In the genomic region with DNA sequence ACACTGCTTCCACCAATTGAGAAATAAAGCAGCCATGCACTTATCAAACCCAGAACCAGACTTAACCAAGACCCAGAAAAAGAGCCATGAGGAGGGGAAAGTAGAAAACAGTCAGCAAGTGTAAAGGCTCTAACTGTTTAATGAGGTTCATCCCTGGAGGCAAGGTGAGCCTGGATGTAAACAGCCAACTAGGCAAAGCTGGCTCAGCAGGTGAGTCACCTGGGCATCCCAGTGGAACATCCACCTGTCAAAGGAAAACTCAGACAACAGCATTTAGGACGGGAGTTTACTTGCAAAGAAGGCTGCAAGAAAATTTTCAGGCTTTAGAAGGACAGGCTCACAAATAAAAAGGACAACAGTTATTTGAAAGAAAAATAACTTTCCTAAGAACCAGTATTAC, we compare ENCODE assay signal across 19 cellular contexts.
DNase-seq lines count a peak whose midpoint lies in the region; ATAC-seq and TF ChIP-seq lines count a peak whose summit lies in the region.
"Had no signal": no experiment of that assay in that cellular context is flagged by ENCODE, and none has a peak within 500 bp of the region (broad histone marks: within the 10 kb centered on the region; RNA-seq: fewer than 3 reads in every experiment).

No MANE protein-coding gene starts in this region.

- H3K4me1 Mint-ChIP-seq in GM23338 (peaks cover 22% of the 10 kb centered on the region; the same call in 2 of the 3 replicates), chondrocyte (ENCODE audit: low read depth) (no peaks in the 10 kb centered on the region)
- peaks cover 4% of the 10 kb centered on the region for H3K4me1 Mint-ChIP-seq in activated T-helper 17 cell treated with anti-CD3 and anti-CD28 coated beads, Interleukin-2, amount 50 U/mL, for 72 hours

- no peaks in the 10 kb centered on the region for H4K20me1 ChIP-seq in GM23338 (replicated peaks; ENCODE audit: insufficient read depth)
- H4K20me1 ChIP-seq: BLaER1 treated with 17β-estradiol and CSF1 and Interleukin-3, amounts not matched to agents 10 nM and 100 nM had no signal

- H3K4me1 ChIP-seq in GM23338 (ENCODE audit: insufficient read depth): peaks cover 12% of the 10 kb centered on the region
- H3K4me1 ChIP-seq: BLaER1 treated with 17β-estradiol and CSF1 and Interleukin-3, amounts not matched to agents 10 nM and 100 nM; SJCRH30 had no signal

- no peak overlapping the region for H3K27ac ChIP-seq in GM23338 (ENCODE audit: low read depth)
- H3K27ac ChIP-seq: BLaER1 treated with 17β-estradiol and CSF1 and Interleukin-3, amounts not matched to agents 10 nM and 100 nM; PC-9; SJCRH30 had no signal

- no peak overlapping the region for H3K4me3 ChIP-seq in GM23338
- H3K4me3 ChIP-seq: BLaER1 treated with 17β-estradiol and CSF1 and Interleukin-3, amounts not matched to agents 10 nM and 100 nM; PC-9; SJCRH30 had no signal

- H3K9me2 ChIP-seq in GM23338 (ENCODE audit: insufficient read depth): no peaks in the 10 kb centered on the region

- H3K79me2 ChIP-seq in GM23338 (replicated peaks; ENCODE audit: insufficient read depth): no peaks in the 10 kb centered on the region

- no peaks in the 10 kb centered on the region for H3K27me3 ChIP-seq in GM23338 (ENCODE audit: insufficient read depth)
- H3K27me3 ChIP-seq: BLaER1 treated with 17β-estradiol and CSF1 and Interleukin-3, amounts not matched to agents 10 nM and 100 nM; SJCRH30 had no signal

- ATAC-seq in GM23338 (peak; percentile 39; the same call in 2 of the 3 replicates), HG02642 (IDR thresholded peaks at IDR 0.05; ENCODE audit: poor library complexity, unreplicated experiment) (no peak)
- ATAC-seq in activated T-helper 17 cell treated with anti-CD3 and anti-CD28 coated beads, Interleukin-2, amount 50 U/mL, for 72 hours (replicated peaks): no peak
- ATAC-seq: CD8-positive, alpha-beta T cell had no signal

- H3K27me3 Mint-ChIP-seq in GM23338 (ENCODE audit: insufficient read depth, low read depth, poor library complexity) (no peaks in the 10 kb centered on the region), chondrocyte (ENCODE audit: low read depth) (no peaks in the 10 kb centered on the region)
- no peaks in the 10 kb centered on the region for H3K27me3 Mint-ChIP-seq in activated T-helper 17 cell treated with anti-CD3 and anti-CD28 coated beads, Interleukin-2, amount 50 U/mL, for 72 hours

- H3K36me3 Mint-ChIP-seq in GM23338 (ENCODE audit: low read depth) (no peaks in the 10 kb centered on the region), chondrocyte (ENCODE audit: low read depth) (peaks cover 4% of the 10 kb centered on the region)
- peaks cover 11% of the 10 kb centered on the region for H3K36me3 Mint-ChIP-seq in activated T-helper 17 cell treated with anti-CD3 and anti-CD28 coated beads, Interleukin-2, amount 50 U/mL, for 72 hours (ENCODE audit: low read depth)

- no peak overlapping the region for H3K27ac Mint-ChIP-seq in GM23338
- peak overlapping the region; percentile 66 for H3K27ac Mint-ChIP-seq in activated T-helper 17 cell treated with anti-CD3 and anti-CD28 coated beads, Interleukin-2, amount 50 U/mL, for 72 hours
- H3K27ac Mint-ChIP-seq in chondrocyte (ENCODE audit: unreplicated experiment): no peak overlapping the region
- H3K27ac Mint-ChIP-seq: CD8-positive, alpha-beta T cell; HFFc6 had no signal

- no peak overlapping the region for H2AFZ ChIP-seq in GM23338
- H2AFZ ChIP-seq: PC-9 had no signal

- no peak overlapping the region for H3K4me2 ChIP-seq in GM23338
- H3K4me2 ChIP-seq: BLaER1 treated with 17β-estradiol and CSF1 and Interleukin-3, amounts not matched to agents 10 nM and 100 nM; PC-9 had no signal

- no peaks in the 10 kb centered on the region for H3F3A ChIP-seq in GM23338 (replicated peaks; ENCODE audit: low read depth)

- H3K4me3 Mint-ChIP-seq in GM23338 (no peak overlapping the region), chondrocyte (ENCODE audit: unreplicated experiment) (no peak overlapping the region)
- H3K4me3 Mint-ChIP-seq in activated T-helper 17 cell treated with anti-CD3 and anti-CD28 coated beads, Interleukin-2, amount 50 U/mL, for 72 hours: no peak overlapping the region
- H3K4me3 Mint-ChIP-seq: CD8-positive, alpha-beta T cell; HFFc6 had no signal

- DNase-seq in COLO668 (lab: John Stamatoyannopoulos, UW; ENCODE audit: unreplicated experiment) (peak; percentile 27), GM23338 (ENCODE audit: low spot score) (no peak), islet precursor cell (peak; percentile 63), chondrocyte (ENCODE audit: low spot score) (no peak), DMS 273 treated with DMSO at 0.1 percent for 48 hours (lab: John Stamatoyannopoulos, UW) (no peak)
- DNase-seq: CD8-positive, alpha-beta T cell; DND-41; H7; HFFc6; KBM-7; NCI-H1105 treated with DMSO at 0.1 percent for 48 hours; NCI-H1930; NCI-H345; NCI-H524 treated with DMSO at 0.1 percent for 48 hours; SJCRH30 had no signal

- no peaks in the 10 kb centered on the region for H3K36me3 ChIP-seq in GM23338 (ENCODE audit: insufficient read depth)
- H3K36me3 ChIP-seq: SJCRH30 had no signal

- no peaks in the 10 kb centered on the region for H3K9me3 Mint-ChIP-seq in GM23338
- no peaks in the 10 kb centered on the region for H3K9me3 Mint-ChIP-seq in activated T-helper 17 cell treated with anti-CD3 and anti-CD28 coated beads, Interleukin-2, amount 50 U/mL, for 72 hours
- no peaks in the 10 kb centered on the region for H3K9me3 Mint-ChIP-seq in chondrocyte (ENCODE audit: low read depth)
- H3K9me3 Mint-ChIP-seq: CD8-positive, alpha-beta T cell; HFFc6 had no signal

- TF ChIP-seq CTCF in GM23338 (conservative IDR thresholded peaks at IDR 0.05; ENCODE audit: low read depth in 2 of 2) (no peak), chondrocyte (IDR thresholded peaks at IDR 0.05) (no peak)

TF ChIP-seq in GM23338, 12 proteins besides CTCF, POLR2A, EP300 and RAD21 (continues in another document):
- TF ChIP-seq NANOG (IDR thresholded peaks at IDR 0.05; ENCODE audit: borderline replicate concordance): no peak
- no peak for TF ChIP-seq EZH2phosphoT487 (IDR thresholded peaks at IDR 0.05; ENCODE audit: unreplicated experiment)
- TF ChIP-seq, protein P1, sequence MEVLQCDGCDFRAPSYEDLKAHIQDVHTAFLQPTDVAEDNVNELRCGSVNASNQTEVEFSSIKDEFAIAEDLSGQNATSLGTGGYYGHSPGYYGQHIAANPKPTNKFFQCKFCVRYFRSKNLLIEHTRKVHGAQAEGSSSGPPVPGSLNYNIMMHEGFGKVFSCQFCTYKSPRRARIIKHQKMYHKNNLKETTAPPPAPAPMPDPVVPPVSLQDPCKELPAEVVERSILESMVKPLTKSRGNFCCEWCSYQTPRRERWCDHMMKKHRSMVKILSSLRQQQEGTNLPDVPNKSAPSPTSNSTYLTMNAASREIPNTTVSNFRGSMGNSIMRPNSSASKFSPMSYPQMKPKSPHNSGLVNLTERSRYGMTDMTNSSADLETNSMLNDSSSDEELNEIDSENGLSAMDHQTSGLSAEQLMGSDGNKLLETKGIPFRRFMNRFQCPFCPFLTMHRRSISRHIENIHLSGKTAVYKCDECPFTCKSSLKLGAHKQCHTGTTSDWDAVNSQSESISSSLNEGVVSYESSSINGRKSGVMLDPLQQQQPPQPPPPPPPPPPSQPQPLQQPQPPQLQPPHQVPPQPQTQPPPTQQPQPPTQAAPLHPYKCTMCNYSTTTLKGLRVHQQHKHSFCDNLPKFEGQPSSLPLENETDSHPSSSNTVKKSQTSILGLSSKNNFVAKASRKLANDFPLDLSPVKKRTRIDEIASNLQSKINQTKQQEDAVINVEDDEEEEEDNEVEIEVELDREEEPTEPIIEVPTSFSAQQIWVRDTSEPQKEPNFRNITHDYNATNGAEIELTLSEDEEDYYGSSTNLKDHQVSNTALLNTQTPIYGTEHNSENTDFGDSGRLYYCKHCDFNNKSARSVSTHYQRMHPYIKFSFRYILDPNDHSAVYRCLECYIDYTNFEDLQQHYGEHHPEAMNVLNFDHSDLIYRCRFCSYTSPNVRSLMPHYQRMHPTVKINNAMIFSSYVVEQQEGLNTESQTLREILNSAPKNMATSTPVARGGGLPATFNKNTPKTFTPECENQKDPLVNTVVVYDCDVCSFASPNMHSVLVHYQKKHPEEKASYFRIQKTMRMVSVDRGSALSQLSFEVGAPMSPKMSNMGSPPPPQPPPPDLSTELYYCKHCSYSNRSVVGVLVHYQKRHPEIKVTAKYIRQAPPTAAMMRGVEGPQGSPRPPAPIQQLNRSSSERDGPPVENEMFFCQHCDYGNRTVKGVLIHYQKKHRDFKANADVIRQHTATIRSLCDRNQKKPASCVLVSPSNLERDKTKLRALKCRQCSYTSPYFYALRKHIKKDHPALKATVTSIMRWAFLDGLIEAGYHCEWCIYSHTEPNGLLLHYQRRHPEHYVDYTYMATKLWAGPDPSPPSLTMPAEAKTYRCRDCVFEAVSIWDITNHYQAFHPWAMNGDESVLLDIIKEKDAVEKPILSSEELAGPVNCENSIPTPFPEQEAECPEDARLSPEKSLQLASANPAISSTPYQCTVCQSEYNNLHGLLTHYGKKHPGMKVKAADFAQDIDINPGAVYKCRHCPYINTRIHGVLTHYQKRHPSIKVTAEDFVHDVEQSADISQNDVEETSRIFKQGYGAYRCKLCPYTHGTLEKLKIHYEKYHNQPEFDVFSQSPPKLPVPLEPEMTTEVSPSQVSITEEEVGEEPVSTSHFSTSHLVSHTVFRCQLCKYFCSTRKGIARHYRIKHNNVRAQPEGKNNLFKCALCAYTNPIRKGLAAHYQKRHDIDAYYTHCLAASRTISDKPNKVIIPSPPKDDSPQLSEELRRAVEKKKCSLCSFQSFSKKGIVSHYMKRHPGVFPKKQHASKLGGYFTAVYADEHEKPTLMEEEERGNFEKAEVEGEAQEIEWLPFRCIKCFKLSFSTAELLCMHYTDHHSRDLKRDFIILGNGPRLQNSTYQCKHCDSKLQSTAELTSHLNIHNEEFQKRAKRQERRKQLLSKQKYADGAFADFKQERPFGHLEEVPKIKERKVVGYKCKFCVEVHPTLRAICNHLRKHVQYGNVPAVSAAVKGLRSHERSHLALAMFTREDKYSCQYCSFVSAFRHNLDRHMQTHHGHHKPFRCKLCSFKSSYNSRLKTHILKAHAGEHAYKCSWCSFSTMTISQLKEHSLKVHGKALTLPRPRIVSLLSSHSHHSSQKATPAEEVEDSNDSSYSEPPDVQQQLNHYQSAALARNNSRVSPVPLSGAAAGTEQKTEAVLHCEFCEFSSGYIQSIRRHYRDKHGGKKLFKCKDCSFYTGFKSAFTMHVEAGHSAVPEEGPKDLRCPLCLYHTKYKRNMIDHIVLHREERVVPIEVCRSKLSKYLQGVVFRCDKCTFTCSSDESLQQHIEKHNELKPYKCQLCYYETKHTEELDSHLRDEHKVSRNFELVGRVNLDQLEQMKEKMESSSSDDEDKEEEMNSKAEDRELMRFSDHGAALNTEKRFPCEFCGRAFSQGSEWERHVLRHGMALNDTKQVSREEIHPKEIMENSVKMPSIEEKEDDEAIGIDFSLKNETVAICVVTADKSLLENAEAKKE (CRISPR knock-in tag; IDR thresholded peaks at IDR 0.05): no peak
- no peak for TF ChIP-seq ZNF331 (CRISPR knock-in tag; IDR thresholded peaks at IDR 0.05; ENCODE audit: low read depth)
- TF ChIP-seq CREB1 (CRISPR knock-in tag; IDR thresholded peaks at IDR 0.05; ENCODE audit: low read depth): no peak
- no peak for TF ChIP-seq EZH2 (IDR thresholded peaks at IDR 0.05; ENCODE audit: low read depth, unreplicated experiment)
- TF ChIP-seq STAT1 (IDR thresholded peaks at IDR 0.05; ENCODE audit: unreplicated experiment): no peak
- TF ChIP-seq ZNF114 (CRISPR knock-in tag; IDR thresholded peaks at IDR 0.05): no peak

Comparison
In these comparisons a context has a peak if more than half of its experiments do, and no peak if none do; other contexts are left out.
1. DNase-seq: peak in COLO668 (single experiment) and islet precursor cell (single experiment); none in GM23338 (single experiment), chondrocyte (single experiment) and DMS 273 treated with DMSO at 0.1 percent for 48 hours (single experiment).